32 cellular contexts compared by ENCODE assay signal in genomic region chr6:124679392-124679791, GRCh38.
DNase-seq lines count a peak whose midpoint lies in the region; ATAC-seq and TF ChIP-seq lines count a peak whose summit lies in the region.
"Had no signal": no experiment of that assay in that cellular context is flagged by ENCODE, and none has a peak within 500 bp of the region (broad histone marks: within the 10 kb centered on the region; RNA-seq: fewer than 3 reads in every experiment).

No MANE protein-coding gene starts in this region.

- H3K9ac ChIP-seq in mesenchymal stem cell (ENCODE audit: low read length): no peak overlapping the region

- POLR2A ChIA-PET in activated CD4-positive, alpha-beta T cell treated with anti-CD3 and anti-CD28 coated beads, Interleukin-2, amount 10 ng/mL, durations not matched to agents 7 days and 5 days (lab: Charles Lee): no interaction called here

- H3K9me3 ChIP-seq in mesenchymal stem cell (ENCODE audit: control insufficient read depth, low read length): peaks cover 60% of the 10 kb centered on the region

- no peak overlapping the region for H4K8ac ChIP-seq in mesenchymal stem cell (ENCODE audit: low read length)

- DNase-seq in AG10803 (ENCODE audit: low read depth) (peak; percentile 47), HT1080 (ENCODE audit: low read depth) (peak; percentile 25), cardiac fibroblast (ENCODE audit: low read depth in 2 of 2) (peak; percentile 8 to 87), mesenchymal stem cell (peak; percentile 15), NCI-H2227 treated with DMSO at 0.1 percent for 48 hours (lab: John Stamatoyannopoulos, UW) (no peak)
- no peak for DNase-seq in activated T-cell treated with anti-CD3 and anti-CD28 coated beads, Interleukin-2, amount 50 U/mL, for 1 hour
- no peak for DNase-seq in activated CD4-positive, alpha-beta T cell treated with anti-CD3 and anti-CD28 coated beads, Interleukin-2, amount 10 ng/mL, durations not matched to agents 7 days and 5 days
- DNase-seq: ACHN; activated CD4-positive, alpha-beta memory T cell treated with anti-CD3 and anti-CD28 coated beads for 36 hours; activated CD8-positive, alpha-beta memory T cell treated with anti-CD3 and anti-CD28 coated beads, Interleukin-2, amount 50 U/mL, for 4 hours; activated naive CD4-positive, alpha-beta T cell treated with anti-CD3 and anti-CD28 coated beads, Interleukin-2, amount 50 U/mL, for 16 hours; amygdala; C1 segment of cervical spinal cord; COR-L47; effector memory CD8-positive, alpha-beta T cell; glutamatergic neuron; left ventricle myocardium superior; naive B cell; NCI-H2029; NCI-H345; NCI-H748 treated with DMSO at 0.1 percent for 48 hours; nucleus accumbens; T-helper 1 cell had no signal

- H2AK5ac ChIP-seq in mesenchymal stem cell (ENCODE audit: low read length, severe bottlenecking): no peak overlapping the region

- H3K27me3 Mint-ChIP-seq in activated CD4-positive, alpha-beta T cell treated with anti-CD3 and anti-CD28 coated beads, Interleukin-2, amount 10 ng/mL, durations not matched to agents 7 days and 5 days: no peaks in the 10 kb centered on the region
- H3K27me3 Mint-ChIP-seq: activated CD4-positive, alpha-beta memory T cell treated with anti-CD3 and anti-CD28 coated beads for 36 hours; effector memory CD8-positive, alpha-beta T cell; naive B cell; stimulated activated naive CD8-positive, alpha-beta T cell treated with anti-CD3 and anti-CD28 coated beads, Interleukin-15, Interleukin-2, amounts not matched to agents 100 ng/mL and 50 ng/mL, for 24 hours had no signal

- no peak overlapping the region for H3K14ac ChIP-seq in mesenchymal stem cell (ENCODE audit: low read length in 2 of 2)

- H3K27ac ChIP-seq in mesenchymal stem cell (ENCODE audit: low read length, poor library complexity, severe bottlenecking): no peak overlapping the region
- H3K27ac ChIP-seq: cardiac muscle cell, coronary artery, esophagus muscularis mucosa, skin epidermis, tibial nerve had no signal

- H2BK12ac ChIP-seq in mesenchymal stem cell (ENCODE audit: low read length in 2 of 2): no peak overlapping the region

- H2BK5ac ChIP-seq in mesenchymal stem cell (ENCODE audit: low read depth, low read length, poor library complexity, severe bottlenecking): no peak overlapping the region

- no peak overlapping the region for H2BK15ac ChIP-seq in mesenchymal stem cell (ENCODE audit: low read depth, poor library complexity, severe bottlenecking)

- H3K36me3 Mint-ChIP-seq in activated CD4-positive, alpha-beta T cell treated with anti-CD3 and anti-CD28 coated beads, Interleukin-2, amount 10 ng/mL, durations not matched to agents 7 days and 5 days (ENCODE audit: low read depth): no peaks in the 10 kb centered on the region
- H3K36me3 Mint-ChIP-seq: activated CD4-positive, alpha-beta memory T cell treated with anti-CD3 and anti-CD28 coated beads for 36 hours had no signal

- no peak for TF ChIP-seq CTCF in AG10803 (conservative IDR thresholded peaks at IDR 0.05; ENCODE audit: low read length)
- TF ChIP-seq CTCF in cardiac fibroblast (IDR thresholded peaks at IDR 0.05; ENCODE audit: low read depth, low read length): no peak

- H3K79me1 ChIP-seq in mesenchymal stem cell (replicated peaks; ENCODE audit: low read length, poor library complexity, severe bottlenecking): no peaks in the 10 kb centered on the region

- WGBS in mesenchymal stem cell: 38% methylated on average over 1 of the region's 2 CpGs

- no peak overlapping the region for H3K27ac Mint-ChIP-seq in activated CD4-positive, alpha-beta T cell treated with anti-CD3 and anti-CD28 coated beads, Interleukin-2, amount 10 ng/mL, durations not matched to agents 7 days and 5 days
- H3K27ac Mint-ChIP-seq: activated CD4-positive, alpha-beta memory T cell treated with anti-CD3 and anti-CD28 coated beads for 36 hours; effector memory CD8-positive, alpha-beta T cell; mesothelial cell of epicardium; naive B cell; stimulated activated naive CD8-positive, alpha-beta T cell treated with anti-CD3 and anti-CD28 coated beads, Interleukin-15, Interleukin-2, amounts not matched to agents 100 ng/mL and 50 ng/mL, for 24 hours had no signal

- H3K4me2 ChIP-seq in mesenchymal stem cell (ENCODE audit: low read length, poor library complexity, severe bottlenecking): no peak overlapping the region

- no peak overlapping the region for H2BK120ac ChIP-seq in mesenchymal stem cell (ENCODE audit: low read depth, low read length)

- CTCF ChIA-PET in activated CD4-positive, alpha-beta T cell treated with anti-CD3 and anti-CD28 coated beads, Interleukin-2, amount 10 ng/mL, durations not matched to agents 7 days and 5 days (lab: Charles Lee): no interaction called here

- no peaks in the 10 kb centered on the region for H3K4me1 ChIP-seq in mesenchymal stem cell (ENCODE audit: control insufficient read depth, insufficient read depth, low read depth, low read length)
- H3K4me1 ChIP-seq: esophagus muscularis mucosa, tibial nerve had no signal

- H3K23ac ChIP-seq in mesenchymal stem cell (ENCODE audit: low read length in 2 of 2): no peak overlapping the region

- no peak for ATAC-seq in GM19463 (IDR thresholded peaks at IDR 0.05; ENCODE audit: unreplicated experiment)
- ATAC-seq: activated CD4-positive, CD25-positive, alpha-beta regulatory T cell treated with anti-CD3 and anti-CD28 coated beads, Interleukin-2, amount 50 U/mL, for 24 hours; effector memory CD8-positive, alpha-beta T cell; left ventricle myocardium superior had no signal

- H3K9me3 Mint-ChIP-seq in activated CD4-positive, alpha-beta T cell treated with anti-CD3 and anti-CD28 coated beads, Interleukin-2, amount 10 ng/mL, durations not matched to agents 7 days and 5 days: peaks cover 12% of the 10 kb centered on the region

- H2AFZ ChIP-seq in mesenchymal stem cell (ENCODE audit: low read depth, low read length): no peak overlapping the region

- H3K27me3 ChIP-seq in mesenchymal stem cell (ENCODE audit: control insufficient read depth in 1 of 2, insufficient read depth in 1 of 2, low read length in 2 of 2): no peaks in the 10 kb centered on the region
- H3K27me3 ChIP-seq: cardiac muscle cell, esophagus muscularis mucosa, tibial nerve had no signal

- H3K4me3 ChIP-seq in AG10803 (ENCODE audit: low read length) (no peak overlapping the region), cardiac fibroblast (replicated peaks in 1 of 2; ENCODE audit: low read depth in 2 of 2, low read length in 2 of 2) (no peak overlapping the region), mesenchymal stem cell (ENCODE audit: insufficient read depth in 1 of 2, low read depth in 1 of 2, low read length in 2 of 2) (no peak overlapping the region)
- H3K4me3 ChIP-seq: cardiac muscle cell, coronary artery, esophagus muscularis mucosa, skin epidermis, tibial nerve had no signal

- no peak overlapping the region for H3K4me3 Mint-ChIP-seq in activated CD4-positive, alpha-beta T cell treated with anti-CD3 and anti-CD28 coated beads, Interleukin-2, amount 10 ng/mL, durations not matched to agents 7 days and 5 days
- H3K4me3 Mint-ChIP-seq: activated CD4-positive, alpha-beta memory T cell treated with anti-CD3 and anti-CD28 coated beads for 36 hours; effector memory CD8-positive, alpha-beta T cell; mesothelial cell of epicardium; naive B cell; stimulated activated naive CD8-positive, alpha-beta T cell treated with anti-CD3 and anti-CD28 coated beads, Interleukin-15, Interleukin-2, amounts not matched to agents 100 ng/mL and 50 ng/mL, for 24 hours had no signal

- H3K18ac ChIP-seq in mesenchymal stem cell (ENCODE audit: low read depth in 1 of 2, low read length in 2 of 2): no peak overlapping the region

- no peaks in the 10 kb centered on the region for H3K4me1 Mint-ChIP-seq in activated CD4-positive, alpha-beta T cell treated with anti-CD3 and anti-CD28 coated beads, Interleukin-2, amount 10 ng/mL, durations not matched to agents 7 days and 5 days
- H3K4me1 Mint-ChIP-seq: mesothelial cell of epicardium, naive B cell had no signal

- H3K36me3 ChIP-seq in mesenchymal stem cell (ENCODE audit: control insufficient read depth in 1 of 2, insufficient read depth in 2 of 2, low read depth in 1 of 2, low read length in 2 of 2): no peaks in the 10 kb centered on the region
- H3K36me3 ChIP-seq: cardiac muscle cell, esophagus muscularis mucosa, tibial nerve had no signal

- no peak overlapping the region for H4K91ac ChIP-seq in mesenchymal stem cell (ENCODE audit: low read length)

- no peak overlapping the region for H3K4ac ChIP-seq in mesenchymal stem cell (ENCODE audit: low read depth in 1 of 2, low read length in 2 of 2)

Comparison
In these comparisons a context has a peak if more than half of its experiments do, and no peak if none do; other contexts are left out.
1. DNase-seq: peak in AG10803 (single experiment), HT1080 (single experiment), cardiac fibroblast (2 of 2) and mesenchymal stem cell (single experiment); none in activated T-cell treated with anti-CD3 and anti-CD28 coated beads, Interleukin-2, amount 50 U/mL, for 1 hour (single experiment), NCI-H2227 treated with DMSO at 0.1 percent for 48 hours (single experiment) and activated CD4-positive, alpha-beta T cell treated with anti-CD3 and anti-CD28 coated beads, Interleukin-2, amount 10 ng/mL, durations not matched to agents 7 days and 5 days (single experiment).